In the genomic region with DNA sequence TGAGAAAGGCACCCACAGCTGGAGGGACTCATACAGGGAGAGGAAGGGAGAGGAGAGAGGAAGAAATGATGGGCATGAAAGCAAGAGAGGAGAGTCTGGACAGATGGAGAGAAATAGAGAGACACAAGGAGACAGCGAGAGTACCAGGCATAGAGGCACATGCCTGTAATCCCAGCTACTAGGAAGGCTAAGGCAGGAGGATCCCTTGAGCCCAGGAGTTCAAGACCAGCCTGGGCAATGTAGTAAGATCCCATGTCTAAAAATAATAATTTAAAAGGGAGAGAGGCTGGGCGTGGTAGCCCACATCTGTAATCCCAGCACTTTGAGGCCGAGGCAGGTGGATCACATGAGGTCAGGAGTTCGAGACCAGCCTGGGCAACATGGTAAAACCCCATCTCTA, we compare ENCODE assay signal across 19 cellular contexts. TPM values are rescaled to one million over a fixed set of nuclear protein-coding genes. Genes with fewer than 3 reads are reported as not detected.
DNase-seq lines count a peak whose midpoint lies in the region; ATAC-seq and TF ChIP-seq lines count a peak whose summit lies in the region.
"Had no signal": no experiment of that assay in that cellular context is flagged by ENCODE, and none has a peak within 500 bp of the region (broad histone marks: within the 10 kb centered on the region; RNA-seq: fewer than 3 reads in every experiment).

No MANE protein-coding gene starts in this region.

- H3K36me3 Mint-ChIP-seq in HFFc6 (ENCODE audit: low read depth), result no peaks in the 10 kb centered on the region
- H3K36me3 Mint-ChIP-seq in natural killer cell, result no peaks in the 10 kb centered on the region
- H3K36me3 Mint-ChIP-seq: CD4-positive, CD25-positive, alpha-beta regulatory T cell had no signal

- intact Hi-C loops in natural killer cell (cut with micrococcal nuclease) (no loop called here), head of caudate nucleus (cut with DNase I) (no loop called here)

- H3K27ac ChIP-seq in cingulate gyrus (ENCODE audit: low read depth, low read length), result peak overlapping the region; percentile 29
- H3K27ac ChIP-seq: SJCRH30 had no signal

- no peak overlapping the region for H3K4me3 Mint-ChIP-seq in HFFc6
- peak overlapping the region; percentile 68 for H3K4me3 Mint-ChIP-seq in natural killer cell

- H3K27me3 Mint-ChIP-seq in HFFc6 (ENCODE audit: insufficient read depth) (peaks cover 6% of the 10 kb centered on the region), natural killer cell (ENCODE audit: low read depth in 2 of 2) (peaks cover 11 to 37% of the 10 kb centered on the region in 2 donors)

- H3K9me3 Mint-ChIP-seq in HFFc6 (no peaks in the 10 kb centered on the region), natural killer cell (no peaks in the 10 kb centered on the region)
- H3K9me3 Mint-ChIP-seq: CD4-positive, CD25-positive, alpha-beta regulatory T cell; H9 had no signal

- DNase-seq in HFFc6, result no peak
- DNase-seq in natural killer cell, result no peak
- no peak for DNase-seq in NOMO-1 treated with dmso at 0.1 percent for 144 hours (lab: John Stamatoyannopoulos, UW; ENCODE audit: unreplicated experiment)
- no peak for DNase-seq in head of caudate nucleus
- DNase-seq: BE2C; CD4-positive, CD25-positive, alpha-beta regulatory T cell; DMS79; H9; MG63; NCI-H1417 treated with DMSO at 0.1 percent for 48 hours; NCI-H187; NCI-H748 treated with DMSO at 0.1 percent for 48 hours; SJCRH30; T-helper 1 cell had no signal

- TF ChIP-seq CTCF in HFFc6 (IDR thresholded peaks at IDR 0.05) (no peak), natural killer cell (IDR thresholded peaks at IDR 0.05) (no peak)

- peak overlapping the region; percentile 22; the same call in 1 of the 2 replicates for H3K27ac Mint-ChIP-seq in HFFc6
- H3K27ac Mint-ChIP-seq in natural killer cell, result peak overlapping the region in 1 of 2 donors; percentile 89

- ATAC-seq in natural killer cell, result no peak
- no peak for ATAC-seq in HG03045 (IDR thresholded peaks at IDR 0.05; ENCODE audit: unreplicated experiment)
- no peak for ATAC-seq in GM18519 (IDR thresholded peaks at IDR 0.05; ENCODE audit: low FRiP score, unreplicated experiment)
- ATAC-seq: Panc1 had no signal

- H3K4me1 Mint-ChIP-seq in HFFc6 (ENCODE audit: low read depth) (peaks cover 30% of the 10 kb centered on the region), natural killer cell (peaks cover 22 to 28% of the 10 kb centered on the region in 2 donors)

RNA-seq across cellular contexts. Expression of gene UNC13A, which starts 9.3 kb away (rescaled TPM):
- under 1 TPM; 0.07 to 0.71 (median 0.21) TPM for total RNA-seq in HFFc6 (2021; fragmentation: NEBNext Ultra II Directional; extraction: Animal tissue kit (Norgen Biotek cat#: 25700))
- not detected for total RNA-seq in natural killer cell
- total RNA-seq: CD4-positive, CD25-positive, alpha-beta regulatory T cell; LHCN-M2 had no signal

RNA-seq across cellular contexts. Expression of gene MAP1S, which starts 40.4 kb away (rescaled TPM):
- total RNA-seq in HFFc6 (2021; fragmentation: NEBNext Ultra II Directional; extraction: Animal tissue kit (Norgen Biotek cat#: 25700)), result 10 to 100 TPM; 56.0 to 77.9 (median 68.2) TPM
- total RNA-seq in natural killer cell, result 10 to 100 TPM; 41.0 to 59.4 (median 45.8) TPM
